24 cellular contexts compared by ENCODE assay signal in the genomic region with DNA sequence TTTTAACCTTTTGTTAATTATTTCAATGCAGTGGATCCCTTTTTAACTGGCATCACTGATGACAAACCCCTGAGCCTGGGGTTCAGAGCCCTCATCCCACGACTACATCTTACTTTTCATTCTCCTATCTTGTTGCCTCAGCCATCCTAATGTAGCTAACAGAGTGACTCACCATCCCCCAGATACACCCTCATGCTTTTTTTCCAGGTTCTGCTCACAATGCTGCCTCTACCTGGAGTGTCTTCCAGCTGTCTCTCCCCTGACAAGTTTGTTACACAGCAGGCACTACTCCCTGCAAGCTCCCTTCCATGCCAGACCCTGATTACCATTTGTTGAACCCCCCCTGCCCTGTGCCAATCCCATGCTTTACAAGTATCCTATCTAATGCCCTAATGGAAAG.
A peak's percentile ranks its signal among the peaks of the same experiment; 100 is the strongest.
DNase-seq lines count a peak whose midpoint lies in the region; ATAC-seq and TF ChIP-seq lines count a peak whose summit lies in the region.
"Had no signal": no experiment of that assay in that cellular context is flagged by ENCODE, and none has a peak within 500 bp of the region (broad histone marks: within the 10 kb centered on the region; RNA-seq: fewer than 3 reads in every experiment).

No MANE protein-coding gene starts in this region.

- DNase-seq in NCI-H69 (lab: John Stamatoyannopoulos, UW) (peak; percentile 42), foreskin keratinocyte (no peak), islet precursor cell (peak; percentile 54), neuronal stem cell (ENCODE audit: low spot score) (no peak), foreskin fibroblast (no peak), endodermal cell (no peak), Peyer's patch (no peak)
- no peak for DNase-seq in activated CD4-positive, alpha-beta memory T cell treated with anti-CD3 and anti-CD28 coated beads, Interleukin-2, amount 10 ng/mL, durations not matched to agents 7 days and 5 days
- DNase-seq: 8988T; ACHN; AML-193; BE2C; CD4-positive, alpha-beta T cell; CD8-positive, alpha-beta memory T cell; DMS 273 treated with DMSO at 0.1 percent for 48 hours; DMS79; EL; GDM1; GOT3 had no signal

- TF ChIP-seq CTCF in foreskin keratinocyte (conservative IDR thresholded peaks at IDR 0.05): no peak
- TF ChIP-seq CTCF in foreskin fibroblast (IDR thresholded peaks at IDR 0.05; ENCODE audit: low read depth, low read length): no peak
- no peak for TF ChIP-seq CTCF in endodermal cell (conservative IDR thresholded peaks at IDR 0.05)
- no peak for TF ChIP-seq CTCF in Peyer's patch (IDR thresholded peaks at IDR 0.05)

- no peaks in the 10 kb centered on the region for H3K9me3 Mint-ChIP-seq in activated CD4-positive, alpha-beta memory T cell treated with anti-CD3 and anti-CD28 coated beads, Interleukin-2, amount 10 ng/mL, durations not matched to agents 7 days and 5 days
- peaks cover 10% of the 10 kb centered on the region for H3K9me3 Mint-ChIP-seq in endodermal cell
- H3K9me3 Mint-ChIP-seq: CD4-positive, alpha-beta T cell had no signal

- no peak overlapping the region for H2AFZ ChIP-seq in neuronal stem cell (ENCODE audit: low read length)

- no peaks in the 10 kb centered on the region for H3K79me1 ChIP-seq in neuronal stem cell (ENCODE audit: low read depth, low read length)

- H3K4me1 Mint-ChIP-seq in activated CD4-positive, alpha-beta memory T cell treated with anti-CD3 and anti-CD28 coated beads, Interleukin-2, amount 10 ng/mL, durations not matched to agents 7 days and 5 days: no peaks in the 10 kb centered on the region
- H3K4me1 Mint-ChIP-seq in endodermal cell: peaks cover 25% of the 10 kb centered on the region
- H3K4me1 Mint-ChIP-seq: CD14-positive monocyte; CD8-positive, alpha-beta memory T cell had no signal

- no peak overlapping the region for H2AK5ac ChIP-seq in neuronal stem cell (ENCODE audit: low read depth, low read length)

- H2BK5ac ChIP-seq in neuronal stem cell (ENCODE audit: low read length): no peak overlapping the region

- H3K14ac ChIP-seq in neuronal stem cell (ENCODE audit: low read length): no peak overlapping the region

- H2BK15ac ChIP-seq in neuronal stem cell (ENCODE audit: low read length): no peak overlapping the region

- H3K4me2 ChIP-seq in neuronal stem cell (ENCODE audit: insufficient read depth, low read length, poor library complexity, severe bottlenecking): no peak overlapping the region
- H3K4me2 ChIP-seq: A549; BLaER1 treated with 17β-estradiol and CSF1 and Interleukin-3, amounts not matched to agents 10 nM and 100 nM had no signal

- H3K27me3 ChIP-seq in foreskin keratinocyte (peaks cover 4% of the 10 kb centered on the region), neuronal stem cell (ENCODE audit: control insufficient read depth in 3 of 3, insufficient read depth in 3 of 3, low read depth in 1 of 3, low read length in 3 of 3) (no peaks in the 10 kb centered on the region), endodermal cell (ENCODE audit: control insufficient read depth, insufficient read depth, low read length, poor library complexity, severe bottlenecking) (no peaks in the 10 kb centered on the region), Peyer's patch (no peaks in the 10 kb centered on the region)
- H3K27me3 ChIP-seq: BE2C; BLaER1 treated with 17β-estradiol and CSF1 and Interleukin-3, amounts not matched to agents 10 nM and 100 nM had no signal

- no peak overlapping the region for H3K27ac Mint-ChIP-seq in activated CD4-positive, alpha-beta memory T cell treated with anti-CD3 and anti-CD28 coated beads, Interleukin-2, amount 10 ng/mL, durations not matched to agents 7 days and 5 days
- H3K27ac Mint-ChIP-seq in endodermal cell: no peak overlapping the region
- H3K27ac Mint-ChIP-seq: CD14-positive monocyte; CD4-positive, alpha-beta T cell had no signal

- no peak overlapping the region for H4K91ac ChIP-seq in neuronal stem cell (ENCODE audit: low read depth, low read length, poor library complexity)

- no peak overlapping the region for H2BK120ac ChIP-seq in neuronal stem cell (ENCODE audit: low read depth, low read length)

- no CpG with 5 or more reads among the region's 1 CpG for WGBS in neuronal stem cell (ENCODE audit: extremely low coverage in 2 of 2, insufficient read length in 2 of 2, insufficient replicate concordance in 1 of 2), 2 donors
- 88 to 100% methylated on average over 1 of the region's 1 CpG for WGBS in endodermal cell (ENCODE audit: insufficient coverage in 1 of 2, insufficient read length in 1 of 2), 2 experiments

- no peaks in the 10 kb centered on the region for H3K4me1 ChIP-seq in foreskin keratinocyte
- peaks cover 0 to 4% of the 10 kb centered on the region in 2 donors for H3K4me1 ChIP-seq in neuronal stem cell (ENCODE audit: control insufficient read depth in 2 of 2, insufficient read depth in 1 of 2, low read depth in 1 of 2, low read length in 2 of 2)
- peaks cover 17% of the 10 kb centered on the region for H3K4me1 ChIP-seq in endodermal cell (ENCODE audit: control insufficient read depth, insufficient read depth, low read length)
- H3K4me1 ChIP-seq in Peyer's patch: no peaks in the 10 kb centered on the region
- H3K4me1 ChIP-seq: A549, HAP-1 had no signal

- no peak overlapping the region for H3K18ac ChIP-seq in neuronal stem cell (ENCODE audit: low read length)

- CTCF ChIA-PET in activated CD4-positive, alpha-beta memory T cell treated with anti-CD3 and anti-CD28 coated beads, Interleukin-2, amount 10 ng/mL, durations not matched to agents 7 days and 5 days (lab: Charles Lee): no interaction called here

- H2BK12ac ChIP-seq in neuronal stem cell (ENCODE audit: low read length): no peak overlapping the region

- H3K27ac ChIP-seq in foreskin keratinocyte: no peak overlapping the region
- H3K27ac ChIP-seq in neuronal stem cell (replicated peaks; ENCODE audit: low read length): no peak overlapping the region
- no peak overlapping the region for H3K27ac ChIP-seq in endodermal cell (ENCODE audit: low read depth, low read length)
- H3K27ac ChIP-seq in Peyer's patch: no peak overlapping the region
- H3K27ac ChIP-seq: A549; BLaER1 treated with 17β-estradiol and CSF1 and Interleukin-3, amounts not matched to agents 10 nM and 100 nM had no signal

- H3K9me3 ChIP-seq in neuronal stem cell (replicated peaks in 1 of 2; ENCODE audit: control insufficient read depth in 2 of 2, insufficient read depth in 1 of 2, low read depth in 1 of 2, low read length in 2 of 2) (no peaks in the 10 kb centered on the region), endodermal cell (ENCODE audit: control insufficient read depth, low read length) (no peaks in the 10 kb centered on the region), Peyer's patch (no peaks in the 10 kb centered on the region)
- H3K9me3 ChIP-seq: A549; BE2C; BLaER1 treated with 17β-estradiol and CSF1 and Interleukin-3, amounts not matched to agents 10 nM and 100 nM; HAP-1 had no signal

- ATAC-seq in foreskin keratinocyte: peak; percentile 24
- ATAC-seq: A549, GM12878 had no signal

- H3K9ac ChIP-seq in neuronal stem cell (ENCODE audit: low read depth, low read length, poor library complexity): peak overlapping the region; percentile 55
- H3K9ac ChIP-seq in endodermal cell (ENCODE audit: extremely low read depth, low read length, poor library complexity, severe bottlenecking): no peak overlapping the region
- H3K9ac ChIP-seq: BLaER1 treated with 17β-estradiol and CSF1 and Interleukin-3, amounts not matched to agents 10 nM and 100 nM had no signal

- H3K27me3 Mint-ChIP-seq in activated CD4-positive, alpha-beta memory T cell treated with anti-CD3 and anti-CD28 coated beads, Interleukin-2, amount 10 ng/mL, durations not matched to agents 7 days and 5 days: peaks cover 3% of the 10 kb centered on the region
- H3K27me3 Mint-ChIP-seq in endodermal cell (ENCODE audit: insufficient read depth): peaks cover 6% of the 10 kb centered on the region

- H3K4me3 Mint-ChIP-seq in activated CD4-positive, alpha-beta memory T cell treated with anti-CD3 and anti-CD28 coated beads, Interleukin-2, amount 10 ng/mL, durations not matched to agents 7 days and 5 days: no peak overlapping the region
- H3K4me3 Mint-ChIP-seq in endodermal cell: no peak overlapping the region
- H3K4me3 Mint-ChIP-seq: CD14-positive monocyte; CD4-positive, alpha-beta T cell; CD8-positive, alpha-beta memory T cell had no signal

- H3K4me3 ChIP-seq in neuronal stem cell (ENCODE audit: low read length in 2 of 2) (no peak overlapping the region), foreskin fibroblast (ENCODE audit: low read depth in 1 of 2, low read length in 2 of 2) (no peak overlapping the region), endodermal cell (ENCODE audit: low read length) (no peak overlapping the region), Peyer's patch (no peak overlapping the region)
- H3K4me3 ChIP-seq: A549; BLaER1 treated with 17β-estradiol and CSF1 and Interleukin-3, amounts not matched to agents 10 nM and 100 nM; GM12878; HAP-1 had no signal

- POLR2A ChIA-PET in activated CD4-positive, alpha-beta memory T cell treated with anti-CD3 and anti-CD28 coated beads, Interleukin-2, amount 10 ng/mL, durations not matched to agents 7 days and 5 days (lab: Charles Lee): no interaction called here

- no peak for TF ChIP-seq POLR2A in Peyer's patch (IDR thresholded peaks at IDR 0.05)

- no peak overlapping the region for H3K4ac ChIP-seq in neuronal stem cell (ENCODE audit: low read length)

- H3K36me3 ChIP-seq in neuronal stem cell (replicated peaks in 1 of 2; ENCODE audit: control insufficient read depth in 2 of 2, insufficient read depth in 2 of 2, low read length in 2 of 2) (no peaks in the 10 kb centered on the region), endodermal cell (ENCODE audit: control insufficient read depth, insufficient read depth, low read length) (no peaks in the 10 kb centered on the region), Peyer's patch (no peaks in the 10 kb centered on the region)
- H3K36me3 ChIP-seq: BLaER1 treated with 17β-estradiol and CSF1 and Interleukin-3, amounts not matched to agents 10 nM and 100 nM; HAP-1 had no signal

- H3K23ac ChIP-seq in neuronal stem cell (ENCODE audit: low read depth, low read length, poor library complexity): no peak overlapping the region

- no peak overlapping the region for H4K8ac ChIP-seq in neuronal stem cell (ENCODE audit: low read depth, low read length)

- H3K36me3 Mint-ChIP-seq in activated CD4-positive, alpha-beta memory T cell treated with anti-CD3 and anti-CD28 coated beads, Interleukin-2, amount 10 ng/mL, durations not matched to agents 7 days and 5 days (ENCODE audit: low read depth): no peaks in the 10 kb centered on the region
- H3K36me3 Mint-ChIP-seq in endodermal cell (ENCODE audit: low read depth): no peaks in the 10 kb centered on the region
- H3K36me3 Mint-ChIP-seq: CD14-positive monocyte; CD8-positive, alpha-beta memory T cell had no signal

Comparison
In these comparisons a context has a peak if more than half of its experiments do, and no peak if none do; other contexts are left out.
1. DNase-seq: peak in NCI-H69 (single experiment) and islet precursor cell (single experiment); none in foreskin keratinocyte (0 of 2), neuronal stem cell (single experiment), activated CD4-positive, alpha-beta memory T cell treated with anti-CD3 and anti-CD28 coated beads, Interleukin-2, amount 10 ng/mL, durations not matched to agents 7 days and 5 days (single experiment), foreskin fibroblast (0 of 2), endodermal cell (single experiment) and Peyer's patch (0 of 3).